In genomic region chr3:179562467-179563297, GRCh38 we compare ENCODE assay signal across 8 cellular contexts. TPM values are rescaled to one million over a fixed set of nuclear protein-coding genes. Genes with fewer than 3 reads are reported as not detected.
DNase-seq lines count a peak whose midpoint lies in the region; ATAC-seq and TF ChIP-seq lines count a peak whose summit lies in the region.

ACTL6A (plus strand) TSS chr3:179562926; CDS start chr3:179563093, 167 bp downstream.

- no peak for TF ChIP-seq CTCF in GM13977 (IDR thresholded peaks at IDR 0.05; ENCODE audit: extremely low read depth, insufficient read depth, missing control alignments)
- no peak for TF ChIP-seq CTCF in upper lobe of right lung (IDR thresholded peaks at IDR 0.05)

- H3K9me3 Mint-ChIP-seq in T-helper 1 cell treated with Interleukin-12 subunit alpha and Interleukin-12 subunit beta and Interleukin-4 antibody, amounts not matched to agents 30 μg/mL and 1 μg/mL, for 36 hours, result no peaks in the 10 kb centered on the region

- H3K4me1 Mint-ChIP-seq in T-helper 1 cell treated with Interleukin-12 subunit alpha and Interleukin-12 subunit beta and Interleukin-4 antibody, amounts not matched to agents 30 μg/mL and 1 μg/mL, for 36 hours (ENCODE audit: low read depth), result peaks cover 21% of the 10 kb centered on the region

- ATAC-seq in HG02884 (IDR thresholded peaks at IDR 0.05; ENCODE audit: unreplicated experiment), result peak; percentile 93
- ATAC-seq in left cardiac atrium, result peak; percentile 99
- peak; percentile 98 for ATAC-seq in upper lobe of right lung

- H3K27ac ChIP-seq in upper lobe of right lung, result peak within 1 kb of the TSS; percentile 88

- H3K4me3 Mint-ChIP-seq in T-helper 1 cell treated with Interleukin-12 subunit alpha and Interleukin-12 subunit beta and Interleukin-4 antibody, amounts not matched to agents 30 μg/mL and 1 μg/mL, for 36 hours, result peak within 1 kb of the TSS; percentile 97

- no peaks in the 10 kb centered on the region for H3K36me3 ChIP-seq in upper lobe of right lung

- intact Hi-C loops in left cardiac atrium (cut with DNase I), result loop anchor here in 1 of 2 donors (5.0 kb wide), 1 partner anchor 145 kb away; no protein-coding TSS in a partner anchor
- intact Hi-C loops in posterior vena cava (cut with DNase I), result loop anchor here (10.0 kb wide), 2 partner anchors 108 to 238 kb away; partner anchors contain the start of genes GNB4 (in 1 of the 2) and ZNF639 (in 1 of the 2)
- intact Hi-C loops in upper lobe of right lung (cut with DNase I), result no loop called here

- no peaks in the 10 kb centered on the region for H3K27me3 ChIP-seq in upper lobe of right lung

- peaks cover 6% of the 10 kb centered on the region for H3K4me1 ChIP-seq in upper lobe of right lung

- no peaks in the 10 kb centered on the region for H3K9me3 ChIP-seq in upper lobe of right lung

- peaks cover 23% of the 10 kb centered on the region for H3K27me3 Mint-ChIP-seq in T-helper 1 cell treated with Interleukin-12 subunit alpha and Interleukin-12 subunit beta and Interleukin-4 antibody, amounts not matched to agents 30 μg/mL and 1 μg/mL, for 36 hours (ENCODE audit: low read depth)

- H3K36me3 Mint-ChIP-seq in T-helper 1 cell treated with Interleukin-12 subunit alpha and Interleukin-12 subunit beta and Interleukin-4 antibody, amounts not matched to agents 30 μg/mL and 1 μg/mL, for 36 hours (ENCODE audit: low read depth), result no peaks in the 10 kb centered on the region

- H3K27ac Mint-ChIP-seq in T-helper 1 cell treated with Interleukin-12 subunit alpha and Interleukin-12 subunit beta and Interleukin-4 antibody, amounts not matched to agents 30 μg/mL and 1 μg/mL, for 36 hours, result peak within 1 kb of the TSS; percentile 96

- DNase-seq in GM13977 (ENCODE audit: low spot score) (peak; percentile 98), NCI-H1694 (lab: John Stamatoyannopoulos, UW) (peak; percentile 98), amniotic stem cell (lab: John Stamatoyannopoulos, UW) (peak; percentile 99), left cardiac atrium (peak; percentile 100), posterior vena cava (ENCODE audit: low spot score) (peak; percentile 100), upper lobe of right lung (peak; percentile 100)

- H3K4me3 ChIP-seq in upper lobe of right lung, result peak within 1 kb of the TSS; percentile 92

- in situ Hi-C loops in GM13977 (cut with MboI; ENCODE audit: low pct_unique_long_range_greater_than_20kb, low sequenced_read_pairs, unreplicated experiment), result loop anchor here (10.0 to 25.0 kb wide), 2 partner anchors 238 to 550 kb away; partner anchors contain the start of gene ZNF639

RNA-seq across cellular contexts. Expression of gene ACTL6A, which starts in this region (rescaled TPM):
- total RNA-seq in left cardiac atrium, result 10 to 100 TPM; 23.1 to 27.0 TPM
- 10 to 100 TPM; 27.0 to 28.9 TPM for total RNA-seq in posterior vena cava
- 33.2 TPM for total RNA-seq in upper lobe of right lung

Comparison
In these comparisons a context has a peak if more than half of its experiments do, and no peak if none do; other contexts are left out.
1. Peak in every context shown above with its lines: DNase-seq, ATAC-seq, H3K4me3 ChIP-seq and H3K27ac ChIP-seq.